In the genomic region with DNA sequence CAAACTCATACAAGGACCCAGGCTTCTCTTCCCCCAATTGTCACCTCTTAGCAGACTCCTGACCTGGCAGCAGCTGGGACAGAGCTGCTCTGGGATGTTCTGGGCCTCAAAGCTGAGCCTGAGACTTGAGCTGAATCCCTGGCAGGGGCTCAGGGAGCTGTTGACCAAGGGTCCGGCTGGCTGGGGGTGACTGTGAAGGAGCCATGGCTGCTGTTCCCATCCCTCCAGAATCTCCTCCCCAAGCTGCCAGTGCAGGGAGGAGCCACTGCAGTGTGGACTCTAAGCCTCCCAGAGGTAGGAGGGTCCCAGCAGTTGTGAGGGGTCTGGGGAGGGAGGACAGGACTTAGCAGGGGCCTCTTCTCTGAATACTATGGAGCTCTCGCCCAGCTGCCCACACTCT, we compare ENCODE assay signal across 23 cellular contexts. TPM values are rescaled to one million over a fixed set of nuclear protein-coding genes. Genes with fewer than 3 reads are reported as not detected.
A peak's percentile ranks its signal among the peaks of the same experiment; 100 is the strongest.
DNase-seq lines count a peak whose midpoint lies in the region; TF ChIP-seq lines count a peak whose summit lies in the region.
"Had no signal": no experiment of that assay in that cellular context is flagged by ENCODE, and none has a peak within 500 bp of the region (broad histone marks: within the 10 kb centered on the region; RNA-seq: fewer than 3 reads in every experiment).

No MANE protein-coding gene starts in this region.

- H3K4me1 Mint-ChIP-seq in T-helper 2 cell treated with Interferon-gamma antibody and Interleukin-4, amounts not matched to agents 5 μg/mL and 100 μg/mL, for 36 hours (ENCODE audit: low read depth): peaks cover 12% of the 10 kb centered on the region
- H3K4me1 Mint-ChIP-seq: CD4-positive, alpha-beta memory T cell had no signal

- H3K27ac ChIP-seq in spleen: no peak overlapping the region
- H3K27ac ChIP-seq: 22Rv1, A549, BLaER1, GM23248 had no signal

- 62 to 94% (median 93%) methylated on average over 2 of the region's 2 CpGs for WGBS in spleen, 5 donors

- no peaks in the 10 kb centered on the region for H3K9me3 ChIP-seq in spleen
- H3K9me3 ChIP-seq: A549, BLaER1 had no signal

- TF ChIP-seq CTCF in spleen (IDR thresholded peaks at IDR 0.05 in 8 of 11, conservative IDR thresholded peaks at IDR 0.05 in 3 of 11): no peak

- no peaks in the 10 kb centered on the region for H3K36me3 Mint-ChIP-seq in T-helper 2 cell treated with Interferon-gamma antibody and Interleukin-4, amounts not matched to agents 5 μg/mL and 100 μg/mL, for 36 hours (ENCODE audit: low read depth)
- H3K36me3 Mint-ChIP-seq: CD14-positive monocyte; CD4-positive, alpha-beta memory T cell had no signal

- H3K27me3 Mint-ChIP-seq in T-helper 2 cell treated with Interferon-gamma antibody and Interleukin-4, amounts not matched to agents 5 μg/mL and 100 μg/mL, for 36 hours (ENCODE audit: low read depth): peaks cover 49% of the 10 kb centered on the region

- H3K9me3 Mint-ChIP-seq in T-helper 2 cell treated with Interferon-gamma antibody and Interleukin-4, amounts not matched to agents 5 μg/mL and 100 μg/mL, for 36 hours: no peaks in the 10 kb centered on the region

- H3K4me3 ChIP-seq in spleen (no peak overlapping the region), H7 (ENCODE audit: insufficient read depth, low read depth, low read length) (no peak overlapping the region)
- H3K4me3 ChIP-seq: A549, BLaER1, GM12878, GM23248 had no signal

- DNase-seq in T-helper 2 cell treated with Interferon-gamma antibody and Interleukin-4, amounts not matched to agents 5 μg/mL and 100 μg/mL, for 36 hours (ENCODE audit: low spot score): peak; percentile 0
- DNase-seq in T-helper 2 cell (no peak), OCI-M1 (lab: John Stamatoyannopoulos, UW) (peak; percentile 25), spleen (peak; percentile 60), T-helper 9 cell (no peak), DMS114 treated with DMSO at 0.1 percent for 48 hours (lab: John Stamatoyannopoulos, UW; ENCODE audit: unreplicated experiment) (no peak), H7 (no peak)
- DNase-seq: AML-193; Calu3; CD4-positive, alpha-beta memory T cell; DMS53; DND-41; EL; GM23248; HFFc6; IMR-90; KG1 had no signal

- intact Hi-C loops in spleen (cut with DNase I; ENCODE audit: low total_unique reads): no loop called here

- H3K36me3 ChIP-seq in spleen (no peaks in the 10 kb centered on the region), H7 (replicated peaks; ENCODE audit: control insufficient read depth, insufficient read depth, low read length) (no peaks in the 10 kb centered on the region)
- H3K36me3 ChIP-seq: BLaER1 had no signal

- H3K4me3 Mint-ChIP-seq in T-helper 2 cell treated with Interferon-gamma antibody and Interleukin-4, amounts not matched to agents 5 μg/mL and 100 μg/mL, for 36 hours: no peak overlapping the region
- H3K4me3 Mint-ChIP-seq: CD14-positive monocyte; CD4-positive, alpha-beta memory T cell; HFFc6 had no signal

- no peak overlapping the region for H3K27ac Mint-ChIP-seq in T-helper 2 cell treated with Interferon-gamma antibody and Interleukin-4, amounts not matched to agents 5 μg/mL and 100 μg/mL, for 36 hours
- H3K27ac Mint-ChIP-seq: CD4-positive, alpha-beta memory T cell; HFFc6 had no signal

- H3K27me3 ChIP-seq in spleen (replicated peaks in 1 of 7) (peaks cover 0 to 36% (median 0%) of the 10 kb centered on the region in 7 donors), H7 (ENCODE audit: control insufficient read depth, insufficient read depth, low read length) (no peaks in the 10 kb centered on the region; the same call in 1 of the 2 replicates)
- H3K27me3 ChIP-seq: BLaER1 had no signal

- H3K4me1 ChIP-seq in spleen: peaks cover 0 to 15% (median 10%) of the 10 kb centered on the region in 6 donors
- H3K4me1 ChIP-seq: A549 had no signal

- no peak for TF ChIP-seq POLR2A in spleen (IDR thresholded peaks at IDR 0.05)

RNA-seq across cellular contexts. Expression of a gene that starts 2.2 kb away (rescaled TPM):
- 1 to 10 TPM in 6 of 7 donors, under 1 TPM in 1; 0.91 to 5.8 (median 3.6) TPM for total RNA-seq in spleen
- 1 to 10 TPM in 1 of 3 donors, under 1 TPM in 2; 0.27 to 1.6 (median 0.30) TPM for polyA plus RNA-seq in spleen
- total RNA-seq in H7 (2014; rRNA removed; shearing (Covaris generic)): not detected in 2 replicates
- total RNA-seq: Calu3; CD4-positive, alpha-beta memory T cell; G401; GM23248; HFFc6; IMR-90 had no signal
- polyA plus RNA-seq: A549, CD14-positive monocyte, GM23248, IMR-90 had no signal

RNA-seq across cellular contexts. Expression of a gene that starts 27.7 kb away (rescaled TPM):
- 10 to 100 TPM in 3 of 7 donors, 1 to 10 TPM in 4; 4.0 to 65.1 (median 7.0) TPM for total RNA-seq in spleen
- 1 to 10 TPM; 2.0 to 5.3 (median 2.4) TPM for polyA plus RNA-seq in spleen
- not detected in 2 replicates for total RNA-seq in H7 (2014; rRNA removed; shearing (Covaris generic))
- total RNA-seq: Calu3; CD4-positive, alpha-beta memory T cell; G401; GM23248; HFFc6; IMR-90 had no signal
- polyA plus RNA-seq: A549; CD4-positive, alpha-beta memory T cell; GM23248; IMR-90 had no signal

RNA-seq across cellular contexts. Expression of a gene that starts 41.8 kb away (rescaled TPM):
- 10 to 100 TPM; 10.5 to 24.4 (median 18.4) TPM for total RNA-seq in spleen
- polyA plus RNA-seq in spleen: 1 to 10 TPM; 1.8 to 4.2 (median 2.0) TPM
- total RNA-seq in H7 (2014; rRNA removed; shearing (Covaris generic)): 2.4 and 3.0 TPM in 2 replicates

RNA-seq across cellular contexts. Expression of a gene that starts 51.0 kb away (rescaled TPM):
- not detected for total RNA-seq in spleen
- not detected for polyA plus RNA-seq in spleen
- not detected in 2 replicates for total RNA-seq in H7 (2014; rRNA removed; shearing (Covaris generic))
- total RNA-seq: Calu3; CD4-positive, alpha-beta memory T cell; G401; GM12878; GM23248; HFFc6; IMR-90 had no signal
- polyA plus RNA-seq: A549; CD14-positive monocyte; CD4-positive, alpha-beta memory T cell; GM12878; GM23248; IMR-90 had no signal

Comparison
In these comparisons a context has a peak if more than half of its experiments do, and no peak if none do; other contexts are left out.
1. DNase-seq: peak in T-helper 2 cell treated with Interferon-gamma antibody and Interleukin-4, amounts not matched to agents 5 μg/mL and 100 μg/mL, for 36 hours (single experiment), OCI-M1 (single experiment) and spleen (single experiment); none in T-helper 2 cell (0 of 5), T-helper 9 cell (single experiment), DMS114 treated with DMSO at 0.1 percent for 48 hours (single experiment) and H7 (single experiment).